In the genomic region with DNA sequence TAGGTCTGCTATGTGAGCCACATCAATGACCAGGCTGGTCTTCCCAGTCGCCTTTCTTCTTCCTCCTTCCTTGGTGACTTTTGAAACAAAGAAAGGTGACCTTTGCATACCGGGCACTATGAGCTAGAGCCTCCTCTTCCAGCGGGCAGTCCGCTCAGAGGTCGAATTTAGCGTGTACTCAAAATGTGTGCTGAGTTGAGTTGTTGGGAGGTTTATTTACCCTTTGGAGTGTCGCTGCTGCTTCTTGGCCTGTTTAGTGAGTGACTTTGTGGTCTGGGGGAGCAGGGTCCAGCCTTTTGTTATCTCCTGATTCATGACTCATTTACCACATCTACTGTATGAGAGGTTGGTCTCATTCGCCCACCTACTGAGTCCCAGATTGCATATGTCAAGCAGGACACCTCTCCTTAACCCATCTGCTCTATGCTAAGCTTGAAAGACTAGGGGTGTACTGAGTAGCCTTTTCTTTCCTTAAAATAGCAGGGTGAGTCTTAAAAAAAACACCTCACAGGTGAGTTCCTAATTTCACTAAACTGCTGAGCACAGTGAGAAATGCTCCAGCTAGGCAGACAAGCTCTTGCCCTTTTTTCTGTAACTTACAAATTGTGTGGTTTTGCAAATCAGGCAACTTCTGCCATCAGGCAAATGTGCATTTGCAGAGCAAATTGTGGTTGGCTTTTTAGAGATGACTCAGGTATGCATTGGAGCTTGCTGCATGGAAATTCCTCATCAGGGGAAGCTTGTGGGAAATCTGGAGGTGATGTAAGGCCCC, we compare ENCODE assay signal across 10 cellular contexts. TPM values are rescaled to one million over a fixed set of nuclear protein-coding genes. Genes with fewer than 3 reads are reported as not detected.
DNase-seq lines count a peak whose midpoint lies in the region; ATAC-seq, FAIRE-seq and TF ChIP-seq lines count a peak whose summit lies in the region.
"Had no signal": no experiment of that assay in that cellular context is flagged by ENCODE, and none has a peak within 500 bp of the region (broad histone marks: within the 10 kb centered on the region; RNA-seq: fewer than 3 reads in every experiment).

No MANE protein-coding gene starts in this region.

- CTCF ChIA-PET in RWPE1 (lab: Yijun Ruan, JAX) = interaction anchor here (0.6 kb wide), 2 partner anchors 14 to 1177 kb away, joined by 3 to 4 read pairs; no protein-coding TSS in a partner anchor

- H3K4me3 ChIP-seq in prostate gland = no peak overlapping the region
- H3K4me3 ChIP-seq: gastrocnemius medialis had no signal

- TF ChIP-seq POLR2A in GM12892 (IDR thresholded peaks at IDR 0.05; ENCODE audit: low read depth, low read length) (no peak), prostate gland (IDR thresholded peaks at IDR 0.05) (no peak)

- FAIRE-seq in GM12892 (lab: Jason Lieb, UNC) = peak; percentile 72
- FAIRE-seq: TTC549 had no signal

- ATAC-seq in GM21717 (IDR thresholded peaks at IDR 0.05; ENCODE audit: unreplicated experiment) (peak; percentile 34), sciatic nerve (no peak)
- ATAC-seq: gastrocnemius medialis had no signal

- POLR2A ChIA-PET in RWPE1 (lab: Yijun Ruan, JAX; ENCODE audit: low non-redundant PET) = no interaction called here

- no peaks in the 10 kb centered on the region for H3K9me3 ChIP-seq in prostate gland
- H3K9me3 ChIP-seq: gastrocnemius medialis had no signal

- intact Hi-C loops in prostate gland (cut with DNase I) = loop anchor here (10.0 kb wide), 2 partner anchors 161 to 1801 kb away; a partner anchor contains a TSS
- intact Hi-C loops in sciatic nerve (cut with DNase I) = no loop called here

- no peaks in the 10 kb centered on the region for H3K27me3 ChIP-seq in prostate gland (replicated peaks; ENCODE audit: insufficient read depth)
- H3K27me3 ChIP-seq: gastrocnemius medialis had no signal

- DNase-seq in GM12892 (ENCODE audit: insufficient read length) (no peak), NCI-H526 (lab: John Stamatoyannopoulos, UW) (peak; percentile 91 to 94), kidney tubule cell (ENCODE audit: low spot score) (peak; percentile 77), prostate gland (ENCODE audit: low spot score) (no peak), NCI-H187 (lab: John Stamatoyannopoulos, UW) (no peak), sciatic nerve (ENCODE audit: low spot score) (no peak), RWPE1 (ENCODE audit: low spot score) (no peak)
- DNase-seq: gastrocnemius medialis had no signal

- H3K36me3 ChIP-seq in prostate gland = no peaks in the 10 kb centered on the region
- H3K36me3 ChIP-seq: gastrocnemius medialis had no signal

- 83% methylated on average over 8 of the region's 8 CpGs for WGBS in prostate gland

- no peaks in the 10 kb centered on the region for H3K4me1 ChIP-seq in prostate gland (replicated peaks)

- no peak overlapping the region for H3K27ac ChIP-seq in prostate gland
- no peak overlapping the region for H3K27ac ChIP-seq in RWPE1
- H3K27ac ChIP-seq: gastrocnemius medialis had no signal

- TF ChIP-seq CTCF in prostate gland (IDR thresholded peaks at IDR 0.05) (no peak), RWPE1 (conservative IDR thresholded peaks at IDR 0.05; ENCODE audit: low read depth) (no peak)

RNA-seq across cellular contexts. Expression of a gene that starts 3.2 kb away (rescaled TPM):
- 8.0 TPM for polyA plus RNA-seq in GM12892 (2012; ENCODE audit: missing spikeins)
- total RNA-seq in prostate gland (10 to 100 TPM; 47.4 to 48.9 TPM), sciatic nerve (19.1 TPM)

Comparison
In these comparisons a context has a peak if more than half of its experiments do, and no peak if none do; other contexts are left out.
1. DNase-seq: peak in NCI-H526 (2 of 2) and kidney tubule cell (single experiment); none in GM12892 (single experiment), prostate gland (single experiment), NCI-H187 (0 of 2), sciatic nerve (single experiment) and RWPE1 (single experiment).